Comparison of ENCODE assay signal across 19 cellular contexts in the genomic region with DNA sequence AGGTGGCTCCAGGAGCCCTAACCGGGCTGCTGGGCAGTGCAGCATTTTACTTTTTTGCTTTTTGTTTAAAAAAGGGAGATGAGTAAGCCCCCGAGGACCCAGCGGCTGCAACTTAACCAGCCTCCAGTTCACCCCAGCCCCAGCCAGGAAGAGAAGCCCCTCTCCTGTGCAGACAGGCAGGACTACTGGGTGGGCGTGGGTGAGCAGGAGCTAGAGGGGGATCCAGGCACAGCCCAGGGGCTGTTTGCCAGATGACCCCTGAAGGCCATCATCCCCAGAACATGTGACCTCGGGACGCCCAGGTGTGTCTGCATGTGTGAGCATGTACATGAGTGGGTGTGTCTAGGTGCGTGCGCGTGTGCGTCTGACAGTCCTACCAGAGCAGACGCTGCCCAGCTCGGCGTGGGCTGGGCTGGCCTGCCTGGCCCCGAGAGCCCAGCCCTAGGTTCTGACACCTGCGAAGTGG. TPM values are rescaled to one million over a fixed set of nuclear protein-coding genes. Genes with fewer than 3 reads are reported as not detected.
DNase-seq lines count a peak whose midpoint lies in the region; ATAC-seq, FAIRE-seq and TF ChIP-seq lines count a peak whose summit lies in the region.
"Had no signal": no experiment of that assay in that cellular context is flagged by ENCODE, and none has a peak within 500 bp of the region (broad histone marks: within the 10 kb centered on the region; RNA-seq: fewer than 3 reads in every experiment).

No MANE protein-coding gene starts in this region.

- no peak for TF ChIP-seq EP300 in sigmoid colon (IDR thresholded peaks at IDR 0.05)

- CTCF ChIA-PET in activated naive CD4-positive, alpha-beta T cell treated with anti-CD3 and anti-CD28 coated beads for 36 hours (lab: Charles Lee) = no interaction called here

- FAIRE-seq in GM12892 (lab: Jason Lieb, UNC) = no peak
- FAIRE-seq in pancreas (lab: Jason Lieb, UNC) = no peak
- FAIRE-seq: GM18507, H1, small intestine had no signal

- no peaks in the 10 kb centered on the region for H3K27me3 Mint-ChIP-seq in activated naive CD4-positive, alpha-beta T cell treated with anti-CD3 and anti-CD28 coated beads for 36 hours (ENCODE audit: low read depth)
- no peaks in the 10 kb centered on the region for H3K27me3 Mint-ChIP-seq in central memory CD8-positive, alpha-beta T cell

- ATAC-seq in central memory CD8-positive, alpha-beta T cell (replicated peaks; ENCODE audit: extremely low read depth, poor library complexity, severe bottlenecking) = no peak
- ATAC-seq in pancreas (no peak), GM18861 (IDR thresholded peaks at IDR 0.05; ENCODE audit: unreplicated experiment) (no peak)
- ATAC-seq: left lobe of liver had no signal

- H2BK120ac ChIP-seq in neuronal stem cell (ENCODE audit: low read depth, low read length) = no peak overlapping the region

- no peak overlapping the region for H2BK15ac ChIP-seq in neuronal stem cell (ENCODE audit: low read length)

- H2BK12ac ChIP-seq in neuronal stem cell (ENCODE audit: low read length) = no peak overlapping the region

- WGBS in pancreas, 2 donors = 88 to 89% methylated on average over 15 of the region's 15 CpGs
- no CpG with 5 or more reads among the region's 15 CpGs for WGBS in neuronal stem cell (ENCODE audit: extremely low coverage in 2 of 2, insufficient read length in 2 of 2, insufficient replicate concordance in 1 of 2), 2 donors
- WGBS in sigmoid colon, 2 donors = 77 to 89% methylated on average over 15 of the region's 15 CpGs

- TF ChIP-seq CTCF in pancreas (IDR thresholded peaks at IDR 0.05) (no peak), sigmoid colon (IDR thresholded peaks at IDR 0.05) (no peak)

- no peak overlapping the region for H3K27ac Mint-ChIP-seq in activated naive CD4-positive, alpha-beta T cell treated with anti-CD3 and anti-CD28 coated beads for 36 hours
- peak overlapping the region; percentile 40 for H3K27ac Mint-ChIP-seq in central memory CD8-positive, alpha-beta T cell (ENCODE audit: low read depth)

- H3K4me3 ChIP-seq in pancreas = no peak overlapping the region
- no peak overlapping the region for H3K4me3 ChIP-seq in neuronal stem cell (ENCODE audit: low read length in 2 of 2)
- no peak overlapping the region for H3K4me3 ChIP-seq in sigmoid colon
- H3K4me3 ChIP-seq: thyroid gland had no signal

- peak; percentile 3 for DNase-seq in activated naive CD4-positive, alpha-beta T cell treated with anti-CD3 and anti-CD28 coated beads for 36 hours
- no peak for DNase-seq in activated naive CD4-positive, alpha-beta T cell treated with anti-CD3 and anti-CD28 coated beads, Interleukin-2, amount 50 U/mL, for 16 hours
- peak; percentile 9 for DNase-seq in GM12892 (ENCODE audit: insufficient read length)
- peak; percentile 6 to 12 for DNase-seq in central memory CD8-positive, alpha-beta T cell (ENCODE audit: low spot score in 2 of 2)
- peak in 5 of 6 donors; percentile 1 to 41 (median 8) for DNase-seq in pancreas
- no peak for DNase-seq in neuronal stem cell (ENCODE audit: low spot score)
- DNase-seq in sigmoid colon = no peak
- DNase-seq: cortex of kidney; foreskin fibroblast; NCI-H187; NCI-H345; NK-92 treated with Interleukin-12 subunit alpha and Interleukin-12 subunit beta, amount 100 ng/mL, for 24 hours; small intestine; thyroid gland had no signal

- H3K27me3 ChIP-seq in pancreas (no peaks in the 10 kb centered on the region), neuronal stem cell (ENCODE audit: control insufficient read depth in 3 of 3, insufficient read depth in 3 of 3, low read depth in 1 of 3, low read length in 3 of 3) (no peaks in the 10 kb centered on the region), sigmoid colon (no peaks in the 10 kb centered on the region)
- H3K27me3 ChIP-seq: thyroid gland had no signal

- peaks cover 4% of the 10 kb centered on the region for H3K79me1 ChIP-seq in neuronal stem cell (ENCODE audit: low read depth, low read length)

- H3K9me3 ChIP-seq in pancreas = no peaks in the 10 kb centered on the region
- peaks cover 0 to 3% of the 10 kb centered on the region in 2 donors for H3K9me3 ChIP-seq in neuronal stem cell (replicated peaks in 1 of 2; ENCODE audit: control insufficient read depth in 2 of 2, insufficient read depth in 1 of 2, low read depth in 1 of 2, low read length in 2 of 2)
- H3K9me3 ChIP-seq in sigmoid colon = no peaks in the 10 kb centered on the region
- H3K9me3 ChIP-seq: thyroid gland had no signal

- no peak overlapping the region for H2AFZ ChIP-seq in neuronal stem cell (ENCODE audit: low read length)
- H2AFZ ChIP-seq: parathyroid adenoma had no signal

- H3K4me1 ChIP-seq in pancreas = no peaks in the 10 kb centered on the region
- H3K4me1 ChIP-seq in neuronal stem cell (ENCODE audit: control insufficient read depth in 2 of 2, insufficient read depth in 1 of 2, low read depth in 1 of 2, low read length in 2 of 2) = no peaks in the 10 kb centered on the region
- peaks cover 0 to 18% (median 0%) of the 10 kb centered on the region in 4 donors for H3K4me1 ChIP-seq in sigmoid colon
- H3K4me1 ChIP-seq: parathyroid adenoma had no signal

- no peaks in the 10 kb centered on the region for H3K36me3 Mint-ChIP-seq in activated naive CD4-positive, alpha-beta T cell treated with anti-CD3 and anti-CD28 coated beads for 36 hours (ENCODE audit: low read depth)
- peaks cover 45% of the 10 kb centered on the region for H3K36me3 Mint-ChIP-seq in central memory CD8-positive, alpha-beta T cell (ENCODE audit: insufficient read depth)

- no peak for TF ChIP-seq POLR2A in GM12892 (IDR thresholded peaks at IDR 0.05; ENCODE audit: low read depth, low read length)
- TF ChIP-seq POLR2A in sigmoid colon (IDR thresholded peaks at IDR 0.05) = no peak

- peaks cover 0 to 23% (median 0%) of the 10 kb centered on the region in 3 donors for H3K36me3 ChIP-seq in pancreas
- H3K36me3 ChIP-seq in neuronal stem cell (replicated peaks in 1 of 2; ENCODE audit: control insufficient read depth in 2 of 2, insufficient read depth in 2 of 2, low read length in 2 of 2) = peaks cover 26 to 27% of the 10 kb centered on the region in 2 donors
- H3K36me3 ChIP-seq in sigmoid colon = peaks cover 17 to 76% (median 47%) of the 10 kb centered on the region in 4 donors

- H3K9ac ChIP-seq in neuronal stem cell (ENCODE audit: low read depth, low read length, poor library complexity) = no peak overlapping the region
- H3K9ac ChIP-seq: parathyroid adenoma had no signal

- H3K18ac ChIP-seq in neuronal stem cell (ENCODE audit: low read length) = no peak overlapping the region

- no peak overlapping the region for H3K4me2 ChIP-seq in neuronal stem cell (ENCODE audit: insufficient read depth, low read length, poor library complexity, severe bottlenecking)

- peaks cover 9% of the 10 kb centered on the region for H3K4me1 Mint-ChIP-seq in activated naive CD4-positive, alpha-beta T cell treated with anti-CD3 and anti-CD28 coated beads for 36 hours (ENCODE audit: low read depth)
- peaks cover 22% of the 10 kb centered on the region for H3K4me1 Mint-ChIP-seq in central memory CD8-positive, alpha-beta T cell

- H3K27ac ChIP-seq in pancreas (no peak overlapping the region), neuronal stem cell (replicated peaks; ENCODE audit: low read length) (no peak overlapping the region), sigmoid colon (no peak overlapping the region)
- H3K27ac ChIP-seq: parathyroid adenoma, thyroid gland had no signal

- H3K14ac ChIP-seq in neuronal stem cell (ENCODE audit: low read length) = no peak overlapping the region

- H2BK5ac ChIP-seq in neuronal stem cell (ENCODE audit: low read length) = no peak overlapping the region

- H4K8ac ChIP-seq in neuronal stem cell (ENCODE audit: low read depth, low read length) = no peak overlapping the region

- no peak overlapping the region for H2AK5ac ChIP-seq in neuronal stem cell (ENCODE audit: low read depth, low read length)

- no peak overlapping the region for H3K4ac ChIP-seq in neuronal stem cell (ENCODE audit: low read length)

- no peak overlapping the region for H4K91ac ChIP-seq in neuronal stem cell (ENCODE audit: low read depth, low read length, poor library complexity)

- intact Hi-C loops in activated naive CD4-positive, alpha-beta T cell treated with anti-CD3 and anti-CD28 coated beads for 36 hours (cut with micrococcal nuclease) = no loop called here
- intact Hi-C loops in pancreas (cut with DNase I) = no loop called here
- intact Hi-C loops in sigmoid colon (cut with DNase I) = no loop called here

- H3K23ac ChIP-seq in neuronal stem cell (ENCODE audit: low read depth, low read length, poor library complexity) = no peak overlapping the region

- no peaks in the 10 kb centered on the region for H3K9me3 Mint-ChIP-seq in activated naive CD4-positive, alpha-beta T cell treated with anti-CD3 and anti-CD28 coated beads for 36 hours
- no peaks in the 10 kb centered on the region for H3K9me3 Mint-ChIP-seq in central memory CD8-positive, alpha-beta T cell

- no peak overlapping the region for H3K4me3 Mint-ChIP-seq in activated naive CD4-positive, alpha-beta T cell treated with anti-CD3 and anti-CD28 coated beads for 36 hours
- H3K4me3 Mint-ChIP-seq in central memory CD8-positive, alpha-beta T cell = peak overlapping the region; percentile 6

RNA-seq across cellular contexts. Expression of a gene that starts 7.6 kb away (rescaled TPM):
- total RNA-seq in activated naive CD4-positive, alpha-beta T cell treated with anti-CD3 and anti-CD28 coated beads for 36 hours = 10 to 100 TPM; 18.0 to 18.1 TPM
- 14.5 TPM for polyA plus RNA-seq in GM12892 (2012; ENCODE audit: missing spikeins)
- total RNA-seq in pancreas (1 to 10 TPM; 4.1 to 7.9 (median 5.7) TPM), sigmoid colon (10 to 100 TPM; 12.1 to 18.5 (median 16.4) TPM)
- polyA plus RNA-seq in pancreas (1 to 10 TPM; 8.5 to 9.6 TPM), sigmoid colon (1 to 10 TPM; 3.2 to 7.7 (median 6.0) TPM)
- polyA plus RNA-seq in neuronal stem cell (2013, experiment 1 of 2) = 11.4 TPM
- 12.2 TPM for polyA plus RNA-seq in neuronal stem cell (2013, experiment 2 of 2)

RNA-seq across cellular contexts. Expression of a gene that starts 7.6 kb away (rescaled TPM):
- 1 to 10 TPM in 1 of 2 experiments, under 1 TPM in 1; 0.91 to 1.3 TPM for total RNA-seq in activated naive CD4-positive, alpha-beta T cell treated with anti-CD3 and anti-CD28 coated beads for 36 hours
- 1.5 TPM for polyA plus RNA-seq in GM12892 (2012; ENCODE audit: missing spikeins)
- total RNA-seq in pancreas = 1 to 10 TPM in 5 of 6 donors, under 1 TPM in 1; 0.95 to 2.3 (median 1.9) TPM
- 1 to 10 TPM; 2.5 to 3.6 TPM for polyA plus RNA-seq in pancreas
- polyA plus RNA-seq in neuronal stem cell (2013, experiment 1 of 2) = 0.77 TPM
- 0.54 TPM for polyA plus RNA-seq in neuronal stem cell (2013, experiment 2 of 2)
- 1 to 10 TPM; 1.8 to 9.4 (median 2.6) TPM for total RNA-seq in sigmoid colon
- 1 to 10 TPM in 1 of 3 donors, under 1 TPM in 1, not detected in 1; 0.60 to 1.1 TPM for polyA plus RNA-seq in sigmoid colon

RNA-seq across cellular contexts. Expression of a gene that starts 12.3 kb away (rescaled TPM):
- 1 to 10 TPM; 2.3 to 2.7 TPM for total RNA-seq in activated naive CD4-positive, alpha-beta T cell treated with anti-CD3 and anti-CD28 coated beads for 36 hours
- polyA plus RNA-seq in GM12892 (2012; ENCODE audit: missing spikeins) = 5.0 TPM
- 10 to 100 TPM; 14.8 to 35.8 (median 24.7) TPM for total RNA-seq in pancreas
- polyA plus RNA-seq in pancreas = 10 to 100 TPM; 29.6 to 51.4 TPM
- 45.6 TPM for polyA plus RNA-seq in neuronal stem cell (2013, experiment 1 of 2)
- 47.1 TPM for polyA plus RNA-seq in neuronal stem cell (2013, experiment 2 of 2)
- 10 to 100 TPM; 36.4 to 62.0 (median 38.7) TPM for total RNA-seq in sigmoid colon
- polyA plus RNA-seq in sigmoid colon = 10 to 100 TPM; 25.0 to 32.8 (median 27.6) TPM

Comparison
In these comparisons a context has a peak if more than half of its experiments do, and no peak if none do; other contexts are left out.
1. DNase-seq: peak in activated naive CD4-positive, alpha-beta T cell treated with anti-CD3 and anti-CD28 coated beads for 36 hours (single experiment), GM12892 (single experiment), central memory CD8-positive, alpha-beta T cell (2 of 2) and pancreas (5 of 6); none in activated naive CD4-positive, alpha-beta T cell treated with anti-CD3 and anti-CD28 coated beads, Interleukin-2, amount 50 U/mL, for 16 hours (single experiment), neuronal stem cell (single experiment) and sigmoid colon (single experiment).
2. RNA of a gene that starts 12.3 kb away (total RNA-seq): 36.4 to 62.0 TPM in sigmoid colon and 14.8 to 35.8 TPM in pancreas; 2.3 to 2.7 TPM in activated naive CD4-positive, alpha-beta T cell treated with anti-CD3 and anti-CD28 coated beads for 36 hours; every median in the first group is over 4 times any median in the second.